16 cellular contexts compared by ENCODE assay signal in genomic region chr17:21678451-21679081, GRCh38. TPM values are rescaled to one million over a fixed set of nuclear protein-coding genes. Genes with fewer than 3 reads are reported as not detected.
DNase-seq lines count a peak whose midpoint lies in the region; ATAC-seq lines count a peak whose summit lies in the region.
"Had no signal": no experiment of that assay in that cellular context is flagged by ENCODE, and none has a peak within 500 bp of the region (broad histone marks: within the 10 kb centered on the region; RNA-seq: fewer than 3 reads in every experiment).

No MANE protein-coding gene starts in this region.

- in situ Hi-C loops in KBM-7 (cut with MboI; ENCODE audit: low pct_unique_long_range_greater_than_20kb, low sequenced_read_pairs) = no loop called here

- DNase-seq in NCI-H82 (lab: John Stamatoyannopoulos, UW) (peak; percentile 69), NCI-H82 treated with DMSO at 0.1 percent for 48 hours (lab: John Stamatoyannopoulos, UW; ENCODE audit: unreplicated experiment) (no peak), HT1080 (ENCODE audit: low read depth) (peak; percentile 48), RPMI8226 (peak; percentile 81), posterior cingulate gyrus (peak in 8 of 10 donors; percentile 5 to 94 (median 64)), KBM-7 (no peak), OCI-M2 (lab: John Stamatoyannopoulos, UW; ENCODE audit: unreplicated experiment) (no peak)
- DNase-seq: activated CD8-positive, alpha-beta T cell treated with anti-CD3 and anti-CD28 coated beads, Interleukin-2, amount 10 ng/mL, durations not matched to agents 7 days and 5 days; activated naive CD4-positive, alpha-beta T cell treated with anti-CD3 and anti-CD28 coated beads for 36 hours; brain microvascular endothelial cell; effector memory CD4-positive, alpha-beta T cell; NCI-H69 had no signal

- intact Hi-C loops in posterior cingulate gyrus (cut with DNase I) = no loop called here

- no peak for ATAC-seq in HG02798 (IDR thresholded peaks at IDR 0.05; ENCODE audit: poor library complexity, unreplicated experiment)
- ATAC-seq: activated CD8-positive, alpha-beta T cell treated with anti-CD3 and anti-CD28 coated beads, Interleukin-2, amount 10 ng/mL, durations not matched to agents 7 days and 5 days had no signal

RNA-seq across cellular contexts. Expression of gene KCNJ18, which starts 13.8 kb away (rescaled TPM):
- 0.07 TPM in 1 of 2 replicates, not detected in the other for total RNA-seq in HT1080 (2014; rRNA removed; shearing (Covaris generic))
- polyA plus RNA-seq in HT1080 (2015; cell fraction: cytosol; rRNA removed) = not detected in 2 replicates
- polyA plus RNA-seq in HT1080 (2015; cell fraction: nucleus; rRNA removed) = not detected in 2 replicates
- total RNA-seq: A673; activated CD8-positive, alpha-beta T cell treated with anti-CD3 and anti-CD28 coated beads, Interleukin-2, amount 10 ng/mL, durations not matched to agents 7 days and 5 days; activated naive CD4-positive, alpha-beta T cell treated with anti-CD3 and anti-CD28 coated beads for 36 hours; CD8-positive, alpha-beta memory T cell; ureter had no signal
- polyA plus RNA-seq: CD8-positive, alpha-beta memory T cell had no signal

Comparison
In these comparisons a context has a peak if more than half of its experiments do, and no peak if none do; other contexts are left out.
1. DNase-seq: peak in NCI-H82 (single experiment), HT1080 (single experiment), RPMI8226 (single experiment) and posterior cingulate gyrus (8 of 10); none in NCI-H82 treated with DMSO at 0.1 percent for 48 hours (single experiment), KBM-7 (single experiment) and OCI-M2 (single experiment).